Comparison of ENCODE assay signal across 19 cellular contexts in the genomic region with DNA sequence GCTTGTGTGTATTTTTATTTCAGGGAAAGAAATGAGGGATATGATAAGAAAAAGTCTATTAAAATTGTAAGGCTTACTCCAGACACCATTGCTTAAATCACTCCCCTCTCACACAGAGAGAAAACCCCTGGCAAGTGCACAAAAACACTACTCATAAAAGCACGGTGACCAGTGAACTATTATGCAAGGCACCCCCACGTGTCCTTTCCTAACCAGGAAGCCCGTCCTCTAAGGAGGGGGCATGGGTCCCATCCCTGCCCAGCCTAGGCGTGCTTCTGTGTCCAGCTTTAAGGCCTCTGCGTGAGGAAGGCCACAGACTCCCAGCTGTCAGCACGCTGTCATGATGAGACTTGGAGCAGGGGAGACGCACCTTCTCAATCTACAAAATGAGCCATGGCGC.
DNase-seq lines count a peak whose midpoint lies in the region; ATAC-seq and TF ChIP-seq lines count a peak whose summit lies in the region.
"Had no signal": no experiment of that assay in that cellular context is flagged by ENCODE, and none has a peak within 500 bp of the region (broad histone marks: within the 10 kb centered on the region; RNA-seq: fewer than 3 reads in every experiment).

No MANE protein-coding gene starts in this region.

- TF ChIP-seq CTCF in RWPE1 (conservative IDR thresholded peaks at IDR 0.05; ENCODE audit: low read depth) (no peak), fibroblast of lung (conservative IDR thresholded peaks at IDR 0.05 in 1 of 2, IDR thresholded peaks at IDR 0.05 in 1 of 2; ENCODE audit: low read depth in 1 of 2, low read length in 2 of 2) (no peak), dorsolateral prefrontal cortex (IDR thresholded peaks at IDR 0.05 in 54 of 56, conservative IDR thresholded peaks at IDR 0.05 in 2 of 56; ENCODE audit: low read depth in 1 of 56, partially characterized antibody in 56 of 56) (no peak)

- POLR2A ChIA-PET in RWPE1 (lab: Yijun Ruan, JAX; ENCODE audit: low non-redundant PET), result no interaction called here

- H3K4me3 ChIP-seq in BLaER1 (no peak overlapping the region), fibroblast of lung (replicated peaks in 1 of 4; ENCODE audit: control extremely low read depth in 1 of 4, insufficient read depth in 1 of 4, low read depth in 3 of 4, low read length in 4 of 4) (no peak overlapping the region), dorsolateral prefrontal cortex (no peak overlapping the region)
- no peak overlapping the region for H3K4me3 ChIP-seq in effector memory CD4-positive, alpha-beta T cell (ENCODE audit: insufficient read depth, low read depth, low read length, poor library complexity, severe bottlenecking)
- H3K4me3 ChIP-seq: cardiac muscle cell, left ventricle myocardium inferior, pancreas, Peyer's patch had no signal

- H3K4me1 ChIP-seq in BLaER1, result peaks cover 36% of the 10 kb centered on the region
- H3K4me1 ChIP-seq in fibroblast of lung (ENCODE audit: control insufficient read depth, extremely low read depth, insufficient read depth, low read length), result peaks cover 3% of the 10 kb centered on the region
- no peaks in the 10 kb centered on the region for H3K4me1 ChIP-seq in effector memory CD4-positive, alpha-beta T cell (ENCODE audit: control insufficient read depth, insufficient read depth, low read length, poor library complexity, severe bottlenecking)
- H3K4me1 ChIP-seq: pancreas had no signal

- H3K4me1 Mint-ChIP-seq in stimulated activated effector memory CD8-positive, alpha-beta T cell treated with anti-CD3 and anti-CD28 coated beads, Interleukin-12 subunit alpha, Interleukin-12 subunit beta, amount 100 ng/mL, for 72 hours, result peaks cover 8% of the 10 kb centered on the region
- peaks cover 8% of the 10 kb centered on the region for H3K4me1 Mint-ChIP-seq in activated T-helper 2 cell treated with anti-CD3 and anti-CD28 coated beads, Interferon-gamma antibody, Interleukin-2, Interleukin-4, amounts not matched to agents 10 μg/mL and 5 μg/mL and 100 μg/mL, durations not matched to agents 14 hours and 24 hours and 36 hours (ENCODE audit: low read depth)

- intact Hi-C loops in activated T-helper 2 cell treated with anti-CD3 and anti-CD28 coated beads, Interferon-gamma antibody, Interleukin-2, Interleukin-4, amounts not matched to agents 10 μg/mL and 5 μg/mL and 100 μg/mL, durations not matched to agents 14 hours and 24 hours and 36 hours (cut with micrococcal nuclease), result no loop called here
- intact Hi-C loops in dorsolateral prefrontal cortex (cut with DNase I), result no loop called here

- no peak overlapping the region for H3K4me3 Mint-ChIP-seq in stimulated activated effector memory CD8-positive, alpha-beta T cell treated with anti-CD3 and anti-CD28 coated beads, Interleukin-12 subunit alpha, Interleukin-12 subunit beta, amount 100 ng/mL, for 72 hours
- H3K4me3 Mint-ChIP-seq in activated T-helper 2 cell treated with anti-CD3 and anti-CD28 coated beads, Interferon-gamma antibody, Interleukin-2, Interleukin-4, amounts not matched to agents 10 μg/mL and 5 μg/mL and 100 μg/mL, durations not matched to agents 14 hours and 24 hours and 36 hours (ENCODE audit: low read depth), result no peak overlapping the region

- H4K20me1 ChIP-seq in BLaER1 (peaks cover 86% of the 10 kb centered on the region), fibroblast of lung (ENCODE audit: control insufficient read depth, extremely low read depth, insufficient read depth, low read length) (no peaks in the 10 kb centered on the region)

- no peaks in the 10 kb centered on the region for H3K79me2 ChIP-seq in fibroblast of lung (ENCODE audit: control insufficient read depth, insufficient read depth, low read length)

- H3K9me3 ChIP-seq in BLaER1 (no peaks in the 10 kb centered on the region), fibroblast of lung (ENCODE audit: control insufficient read depth, insufficient read depth, low read depth, low read length) (no peaks in the 10 kb centered on the region)
- H3K9me3 ChIP-seq in effector memory CD4-positive, alpha-beta T cell (ENCODE audit: control insufficient read depth, low read length), result no peaks in the 10 kb centered on the region
- H3K9me3 ChIP-seq: left ventricle myocardium inferior, pancreas, Peyer's patch had no signal

- peaks cover 71% of the 10 kb centered on the region for H3K36me3 Mint-ChIP-seq in stimulated activated effector memory CD8-positive, alpha-beta T cell treated with anti-CD3 and anti-CD28 coated beads, Interleukin-12 subunit alpha, Interleukin-12 subunit beta, amount 100 ng/mL, for 72 hours
- peaks cover 48% of the 10 kb centered on the region for H3K36me3 Mint-ChIP-seq in activated T-helper 2 cell treated with anti-CD3 and anti-CD28 coated beads, Interferon-gamma antibody, Interleukin-2, Interleukin-4, amounts not matched to agents 10 μg/mL and 5 μg/mL and 100 μg/mL, durations not matched to agents 14 hours and 24 hours and 36 hours (ENCODE audit: low read depth)

- no peak for ATAC-seq in stimulated activated effector memory CD8-positive, alpha-beta T cell treated with anti-CD3 and anti-CD28 coated beads, Interleukin-12 subunit alpha, Interleukin-12 subunit beta, amount 100 ng/mL, for 72 hours
- ATAC-seq: pancreas had no signal

- H3K27me3 Mint-ChIP-seq in activated T-helper 2 cell treated with anti-CD3 and anti-CD28 coated beads, Interferon-gamma antibody, Interleukin-2, Interleukin-4, amounts not matched to agents 10 μg/mL and 5 μg/mL and 100 μg/mL, durations not matched to agents 14 hours and 24 hours and 36 hours (ENCODE audit: low read depth), result no peaks in the 10 kb centered on the region

- H3K27ac ChIP-seq in BLaER1 (peak overlapping the region; percentile 30; the same call in 1 of the 2 replicates), RWPE1 (peak overlapping the region; percentile 51), fibroblast of lung (ENCODE audit: insufficient read depth, low read length) (no peak overlapping the region), dorsolateral prefrontal cortex (no peak overlapping the region)
- H3K27ac ChIP-seq in effector memory CD4-positive, alpha-beta T cell (ENCODE audit: insufficient read depth, low read length, poor library complexity, severe bottlenecking), result no peak overlapping the region
- H3K27ac ChIP-seq: cardiac muscle cell, left ventricle myocardium inferior, pancreas, Peyer's patch had no signal

- no peaks in the 10 kb centered on the region for H3K9me3 Mint-ChIP-seq in stimulated activated effector memory CD8-positive, alpha-beta T cell treated with anti-CD3 and anti-CD28 coated beads, Interleukin-12 subunit alpha, Interleukin-12 subunit beta, amount 100 ng/mL, for 72 hours
- H3K9me3 Mint-ChIP-seq in activated T-helper 2 cell treated with anti-CD3 and anti-CD28 coated beads, Interferon-gamma antibody, Interleukin-2, Interleukin-4, amounts not matched to agents 10 μg/mL and 5 μg/mL and 100 μg/mL, durations not matched to agents 14 hours and 24 hours and 36 hours, result no peaks in the 10 kb centered on the region

- peak overlapping the region; percentile 70 for H3K27ac Mint-ChIP-seq in stimulated activated effector memory CD8-positive, alpha-beta T cell treated with anti-CD3 and anti-CD28 coated beads, Interleukin-12 subunit alpha, Interleukin-12 subunit beta, amount 100 ng/mL, for 72 hours
- no peak overlapping the region for H3K27ac Mint-ChIP-seq in activated T-helper 2 cell treated with anti-CD3 and anti-CD28 coated beads, Interferon-gamma antibody, Interleukin-2, Interleukin-4, amounts not matched to agents 10 μg/mL and 5 μg/mL and 100 μg/mL, durations not matched to agents 14 hours and 24 hours and 36 hours

- no peak for DNase-seq in RWPE1 (ENCODE audit: low spot score)
- DNase-seq in fibroblast of lung (ENCODE audit: low read depth in 2 of 2), result peak; percentile 63 to 74
- no peak for DNase-seq in stimulated activated effector memory CD8-positive, alpha-beta T cell treated with anti-CD3 and anti-CD28 coated beads, Interleukin-12 subunit alpha, Interleukin-12 subunit beta, amount 100 ng/mL, for 72 hours (ENCODE audit: low spot score in 2 of 2)
- DNase-seq in DMS153 treated with DMSO at 0.1 percent for 48 hours (lab: John Stamatoyannopoulos, UW; ENCODE audit: unreplicated experiment), result no peak
- no peak for DNase-seq in activated T-helper 2 cell treated with anti-CD3 and anti-CD28 coated beads, Interferon-gamma antibody, Interleukin-2, Interleukin-4, amounts not matched to agents 10 μg/mL and 5 μg/mL and 100 μg/mL, durations not matched to agents 14 hours and 24 hours and 36 hours (ENCODE audit: low spot score)
- no peak for DNase-seq in dorsolateral prefrontal cortex
- DNase-seq in effector memory CD4-positive, alpha-beta T cell, result no peak
- DNase-seq: activated CD4-positive, alpha-beta T cell treated with anti-CD3 and anti-CD28 coated beads for 4 hours; C1 segment of cervical spinal cord; DMS153; effector CD4-positive, alpha-beta T cell; HCEC 1CT; left ventricle myocardium inferior; NCI-H1436; pancreas; Peyer's patch; stimulated activated CD4-positive, alpha-beta T cell treated with anti-CD3 and anti-CD28 coated beads, Interleukin-4, amount 100 ng/mL, for 1 hour had no signal

- H3K4me2 ChIP-seq in BLaER1 (no peak overlapping the region), fibroblast of lung (ENCODE audit: extremely low read depth, insufficient read depth, low read length) (no peak overlapping the region)

- CTCF ChIA-PET in RWPE1 (lab: Yijun Ruan, JAX), result interaction anchor here (0.6 to 1.0 kb wide), 3 partner anchors 43 to 1122 kb away, joined by 3 to 4 read pairs (median 3); no protein-coding TSS in a partner anchor

- H3K27me3 ChIP-seq in BLaER1 (no peaks in the 10 kb centered on the region), fibroblast of lung (ENCODE audit: control insufficient read depth, insufficient read depth, low read length) (no peaks in the 10 kb centered on the region), dorsolateral prefrontal cortex (peaks cover 0 to 3% (median 0%) of the 10 kb centered on the region in 45 donors)
- H3K27me3 ChIP-seq in effector memory CD4-positive, alpha-beta T cell (replicated peaks; ENCODE audit: control insufficient read depth, insufficient read depth, low read length, poor library complexity, severe bottlenecking), result no peaks in the 10 kb centered on the region
- H3K27me3 ChIP-seq: cardiac muscle cell, pancreas, Peyer's patch had no signal

- H2AFZ ChIP-seq in fibroblast of lung (ENCODE audit: low read length), result no peak overlapping the region

- H3K9ac ChIP-seq in BLaER1 (no peak overlapping the region), fibroblast of lung (ENCODE audit: insufficient read depth, low read length) (no peak overlapping the region)

- H3K36me3 ChIP-seq in BLaER1, result peaks cover 69% of the 10 kb centered on the region
- peaks cover 11% of the 10 kb centered on the region for H3K36me3 ChIP-seq in fibroblast of lung (ENCODE audit: control insufficient read depth, insufficient read depth, low read length)
- H3K36me3 ChIP-seq in effector memory CD4-positive, alpha-beta T cell (ENCODE audit: control insufficient read depth, insufficient read depth, low read length), result peaks cover 32% of the 10 kb centered on the region

Comparison
In these comparisons a context has a peak if more than half of its experiments do, and no peak if none do; other contexts are left out.
1. H3K27ac ChIP-seq: peak in BLaER1 (single experiment) and RWPE1 (single experiment); none in fibroblast of lung (single experiment), dorsolateral prefrontal cortex (0 of 59) and effector memory CD4-positive, alpha-beta T cell (single experiment).
2. DNase-seq: peak in fibroblast of lung (2 of 2); none in RWPE1 (single experiment), stimulated activated effector memory CD8-positive, alpha-beta T cell treated with anti-CD3 and anti-CD28 coated beads, Interleukin-12 subunit alpha, Interleukin-12 subunit beta, amount 100 ng/mL, for 72 hours (0 of 2), DMS153 treated with DMSO at 0.1 percent for 48 hours (single experiment), activated T-helper 2 cell treated with anti-CD3 and anti-CD28 coated beads, Interferon-gamma antibody, Interleukin-2, Interleukin-4, amounts not matched to agents 10 μg/mL and 5 μg/mL and 100 μg/mL, durations not matched to agents 14 hours and 24 hours and 36 hours (single experiment), dorsolateral prefrontal cortex (0 of 10) and effector memory CD4-positive, alpha-beta T cell (0 of 3).